In genomic region chr4:915595-915994, GRCh38 we compare ENCODE assay signal across 11 cellular contexts.
DNase-seq lines count a peak whose midpoint lies in the region; ATAC-seq and TF ChIP-seq lines count a peak whose summit lies in the region.
"Had no signal": no experiment of that assay in that cellular context is flagged by ENCODE, and none has a peak within 500 bp of the region (broad histone marks: within the 10 kb centered on the region; RNA-seq: fewer than 3 reads in every experiment).

No MANE protein-coding gene starts in this region.

- DNase-seq in DND-41, result peak; percentile 17
- DNase-seq in NB4 (ENCODE audit: low read depth), result peak; percentile 68
- peak; percentile 18 for DNase-seq in astrocyte of the spinal cord (ENCODE audit: low read depth, low spot score)
- no peak for DNase-seq in GM03348 (ENCODE audit: low spot score)
- no peak for DNase-seq in NCI-H1436 (lab: John Stamatoyannopoulos, UW)
- DNase-seq in NCI-H1105 treated with DMSO at 0.1 percent for 48 hours (lab: John Stamatoyannopoulos, UW), result no peak
- DNase-seq in T-helper 9 cell, result no peak
- DNase-seq: effector CD8-positive, alpha-beta T cell; PC-9 had no signal

- H3K4me2 ChIP-seq in DND-41 (ENCODE audit: insufficient read depth, low read length), result no peak overlapping the region
- H3K4me2 ChIP-seq: PC-9 had no signal

- H3K4me1 ChIP-seq in DND-41 (ENCODE audit: insufficient read depth, low read length) (no peaks in the 10 kb centered on the region; the same call in 1 of the 2 replicates), neutrophil (ENCODE audit: control insufficient read depth in 1 of 2, insufficient read depth in 1 of 2, low read depth in 1 of 2, low read length in 1 of 2) (peaks cover 30 to 33% of the 10 kb centered on the region in 2 experiments)
- H3K4me1 ChIP-seq: right atrium auricular region had no signal

- in situ Hi-C loops in astrocyte of the spinal cord (cut with HindIII; ENCODE audit: low sequenced_read_pairs), result no loop called here

- H3K9me3 ChIP-seq in DND-41 (ENCODE audit: insufficient read depth, low read length, severe bottlenecking) (no peaks in the 10 kb centered on the region), neutrophil (no peaks in the 10 kb centered on the region)
- H3K9me3 ChIP-seq: right atrium auricular region had no signal

- H3K36me3 ChIP-seq in DND-41 (ENCODE audit: insufficient read depth, low read length), result peaks cover 29% of the 10 kb centered on the region
- peaks cover 27% of the 10 kb centered on the region for H3K36me3 ChIP-seq in neutrophil

- H3K79me2 ChIP-seq in DND-41 (ENCODE audit: insufficient read depth, low read length), result peaks cover 93% of the 10 kb centered on the region

- no peak overlapping the region for H3K4me3 ChIP-seq in DND-41 (ENCODE audit: low read depth in 1 of 2, low read length in 2 of 2)
- no peak overlapping the region for H3K4me3 ChIP-seq in NB4 (ENCODE audit: low read depth, low read length)
- no peak overlapping the region for H3K4me3 ChIP-seq in astrocyte of the spinal cord (ENCODE audit: low read depth, low read length)
- no peak overlapping the region for H3K4me3 ChIP-seq in neutrophil (ENCODE audit: low read depth in 1 of 2, low read length in 1 of 2)
- H3K4me3 ChIP-seq: PC-9, right atrium auricular region had no signal

- H3K27me3 ChIP-seq in DND-41 (ENCODE audit: insufficient read depth, low read length, poor library complexity), result no peaks in the 10 kb centered on the region
- no peaks in the 10 kb centered on the region for H3K27me3 ChIP-seq in neutrophil
- H3K27me3 ChIP-seq: right atrium auricular region had no signal

- peak; percentile 70 for ATAC-seq in DND-41 (ENCODE audit: insufficient read depth, low read depth)

- peaks cover 80% of the 10 kb centered on the region for H4K20me1 ChIP-seq in DND-41 (ENCODE audit: insufficient read depth, low read length)

- no peak for TF ChIP-seq POLR2A in NB4 (IDR thresholded peaks at IDR 0.05; ENCODE audit: extremely low read depth, insufficient read length)

- H3K9ac ChIP-seq in DND-41 (ENCODE audit: low read depth, low read length), result no peak overlapping the region

- TF ChIP-seq CTCF in DND-41 (IDR thresholded peaks at IDR 0.05; ENCODE audit: borderline replicate concordance, extremely low read depth, low read length, poor library complexity, severe bottlenecking), result no peak
- TF ChIP-seq CTCF in NB4 (IDR thresholded peaks at IDR 0.05; ENCODE audit: low read depth, low read length), result no peak
- TF ChIP-seq CTCF in astrocyte of the spinal cord (IDR thresholded peaks at IDR 0.05; ENCODE audit: low read depth, low read length), result no peak
- no peak for TF ChIP-seq CTCF in neutrophil (IDR thresholded peaks at IDR 0.05)

- H2AFZ ChIP-seq in DND-41 (ENCODE audit: low read depth, low read length), result no peak overlapping the region
- H2AFZ ChIP-seq: PC-9 had no signal

- H3K27ac ChIP-seq in DND-41 (ENCODE audit: low read length) (peak overlapping the region; percentile 39), neutrophil (peak overlapping the region; percentile 62)
- H3K27ac ChIP-seq: PC-9, right atrium auricular region had no signal

Comparison
In these comparisons a context has a peak if more than half of its experiments do, and no peak if none do; other contexts are left out.
1. DNase-seq: peak in DND-41 (single experiment), NB4 (single experiment) and astrocyte of the spinal cord (single experiment); none in GM03348 (single experiment), NCI-H1436 (single experiment), NCI-H1105 treated with DMSO at 0.1 percent for 48 hours (single experiment) and T-helper 9 cell (single experiment).